ENCODE assay signal across 14 cellular contexts in the genomic region with DNA sequence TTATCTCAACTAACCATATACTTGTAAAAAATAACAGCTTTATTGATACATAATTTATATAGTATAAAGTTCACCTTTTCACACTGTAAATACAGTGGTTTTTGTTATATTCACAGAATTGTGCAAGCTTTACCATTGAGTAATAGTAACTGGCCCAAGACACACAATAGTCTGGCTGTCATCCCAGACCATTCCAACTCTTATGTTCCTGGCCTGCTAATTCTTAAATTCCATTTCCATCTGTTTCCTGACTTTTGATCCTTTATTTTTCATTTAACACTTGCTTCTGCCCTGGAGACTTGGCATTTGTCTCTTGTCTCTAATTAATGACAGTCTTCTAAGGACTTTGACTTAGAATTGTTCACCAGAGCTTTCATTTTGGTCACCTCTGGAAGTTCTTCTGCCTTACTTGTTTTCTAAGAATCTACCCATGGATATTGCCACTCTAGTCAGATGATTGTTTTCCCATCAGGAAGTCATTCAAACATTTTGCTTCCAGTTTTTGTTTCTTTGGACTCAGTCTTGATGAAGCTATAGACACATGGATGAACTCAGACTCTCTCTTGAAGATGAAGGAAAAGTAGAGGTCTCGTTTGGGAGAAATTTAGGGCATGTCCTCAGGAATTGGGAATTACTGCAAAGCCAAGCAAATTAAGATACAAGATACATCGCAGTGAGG. TPM values are rescaled to one million over a fixed set of nuclear protein-coding genes. Genes with fewer than 3 reads are reported as not detected.
DNase-seq lines count a peak whose midpoint lies in the region; ATAC-seq and TF ChIP-seq lines count a peak whose summit lies in the region.
"Had no signal": no experiment of that assay in that cellular context is flagged by ENCODE, and none has a peak within 500 bp of the region (broad histone marks: within the 10 kb centered on the region; RNA-seq: fewer than 3 reads in every experiment).

No MANE protein-coding gene starts in this region.

- no peak overlapping the region for H3K4me3 Mint-ChIP-seq in glutamatergic neuron (ENCODE audit: unreplicated experiment)
- H3K4me3 Mint-ChIP-seq: CD4-positive, alpha-beta memory T cell; stimulated activated naive B cell treated with anti-CD40 and anti-IgM and Interleukin-4, amounts not matched to agents 10 μg/mL and 1 μg/mL and 100 μg/mL, for 72 hours had no signal

- H3K27me3 ChIP-seq in body of pancreas = no peaks in the 10 kb centered on the region
- peaks cover 0 to 4% (median 0%) of the 10 kb centered on the region in 7 donors for H3K27me3 ChIP-seq in heart right ventricle
- no peaks in the 10 kb centered on the region for H3K27me3 ChIP-seq in gastrocnemius medialis

- ATAC-seq in body of pancreas (peak; percentile 60), heart right ventricle (peak in 7 of 8 donors; percentile 60 to 83 (median 79)), gastrocnemius medialis (peak; percentile 64 to 65), GM21515 (IDR thresholded peaks at IDR 0.05; ENCODE audit: unreplicated experiment) (no peak), GM21390 (IDR thresholded peaks at IDR 0.05; ENCODE audit: unreplicated experiment) (no peak)
- ATAC-seq: mucosa of descending colon; stimulated activated naive B cell treated with anti-CD40 and anti-IgM and Interleukin-4, amounts not matched to agents 10 μg/mL and 1 μg/mL and 100 μg/mL, for 72 hours had no signal

- H3K9me3 Mint-ChIP-seq in glutamatergic neuron (ENCODE audit: unreplicated experiment) = no peaks in the 10 kb centered on the region
- H3K9me3 Mint-ChIP-seq: stimulated activated naive B cell treated with anti-CD40 and anti-IgM and Interleukin-4, amounts not matched to agents 10 μg/mL and 1 μg/mL and 100 μg/mL, for 72 hours had no signal

- H3K9me3 ChIP-seq in body of pancreas = no peaks in the 10 kb centered on the region
- no peaks in the 10 kb centered on the region for H3K9me3 ChIP-seq in heart right ventricle
- no peaks in the 10 kb centered on the region for H3K9me3 ChIP-seq in gastrocnemius medialis
- H3K9me3 ChIP-seq: mucosa of descending colon had no signal

- H3K4me1 ChIP-seq in body of pancreas (no peaks in the 10 kb centered on the region), heart right ventricle (peaks cover 0 to 35% (median 14%) of the 10 kb centered on the region in 9 donors), gastrocnemius medialis (no peaks in the 10 kb centered on the region)

- no peaks in the 10 kb centered on the region for H3K4me1 Mint-ChIP-seq in glutamatergic neuron (ENCODE audit: low read depth, unreplicated experiment)
- H3K4me1 Mint-ChIP-seq: CD4-positive, alpha-beta memory T cell; stimulated activated naive B cell treated with anti-CD40 and anti-IgM and Interleukin-4, amounts not matched to agents 10 μg/mL and 1 μg/mL and 100 μg/mL, for 72 hours had no signal

- H3K4me3 ChIP-seq in body of pancreas (no peak overlapping the region), heart right ventricle (no peak overlapping the region), gastrocnemius medialis (no peak overlapping the region)
- H3K4me3 ChIP-seq: mucosa of descending colon had no signal

- no peak overlapping the region for H3K27ac Mint-ChIP-seq in glutamatergic neuron (ENCODE audit: unreplicated experiment)
- H3K27ac Mint-ChIP-seq: CD4-positive, alpha-beta memory T cell; stimulated activated naive B cell treated with anti-CD40 and anti-IgM and Interleukin-4, amounts not matched to agents 10 μg/mL and 1 μg/mL and 100 μg/mL, for 72 hours had no signal

- intact Hi-C loops in body of pancreas (cut with DNase I) = no loop called here
- intact Hi-C loops in heart right ventricle (cut with DNase I) = loop anchor here in 2 of 10 donors (1.0 to 2.0 kb wide), 2 partner anchors 30 to 55 kb away; no protein-coding TSS in a partner anchor
- intact Hi-C loops in gastrocnemius medialis (cut with DNase I; ENCODE audit: low total_unique reads) = no loop called here

- TF ChIP-seq CTCF in body of pancreas (IDR thresholded peaks at IDR 0.05) (no peak), heart right ventricle (IDR thresholded peaks at IDR 0.05) (no peak), gastrocnemius medialis (IDR thresholded peaks at IDR 0.05 in 4 of 5, conservative IDR thresholded peaks at IDR 0.05 in 1 of 5) (no peak), glutamatergic neuron (IDR thresholded peaks at IDR 0.05; ENCODE audit: partially characterized antibody, unreplicated experiment) (no peak)

- H3K27me3 Mint-ChIP-seq in glutamatergic neuron (ENCODE audit: unreplicated experiment) = no peaks in the 10 kb centered on the region
- H3K27me3 Mint-ChIP-seq: CD4-positive, alpha-beta memory T cell; stimulated activated naive B cell treated with anti-CD40 and anti-IgM and Interleukin-4, amounts not matched to agents 10 μg/mL and 1 μg/mL and 100 μg/mL, for 72 hours had no signal

- WGBS in body of pancreas, 2 donors = 88 to 93% methylated on average over 2 of the region's 2 CpGs
- 64 to 67% methylated on average over 2 of the region's 2 CpGs for WGBS in heart right ventricle, 2 donors

- H3K27ac ChIP-seq in body of pancreas (no peak overlapping the region), heart right ventricle (peak overlapping the region in 4 of 10 donors; percentile 7 to 38 (median 30)), gastrocnemius medialis (no peak overlapping the region)

- DNase-seq in ELR (ENCODE audit: low read depth) (peak; percentile 15), body of pancreas (peak in 2 of 4 donors; percentile 12 to 25), heart right ventricle (peak in 1 of 2 donors; percentile 50), gastrocnemius medialis (no peak), NCI-H1436 treated with DMSO at 0.1 percent for 48 hours (lab: John Stamatoyannopoulos, UW) (no peak), glutamatergic neuron (no peak)
- DNase-seq: activated CD4-positive, alpha-beta T cell treated with anti-CD3 and anti-CD28 coated beads for 1 hour; activated naive CD4-positive, alpha-beta T cell treated with anti-CD3 and anti-CD28 coated beads, Interleukin-2, amount 50 U/mL, for 16 hours; CD4-positive, alpha-beta memory T cell; erythroblast; mucosa of descending colon; stimulated activated naive B cell treated with anti-CD40 and anti-IgM and Interleukin-4, amounts not matched to agents 10 μg/mL and 1 μg/mL and 100 μg/mL, for 72 hours had no signal

- no peaks in the 10 kb centered on the region for H3K36me3 ChIP-seq in body of pancreas (replicated peaks in 1 of 2; ENCODE audit: insufficient read depth in 1 of 2, low read depth in 2 of 2)
- no peaks in the 10 kb centered on the region for H3K36me3 ChIP-seq in heart right ventricle
- H3K36me3 ChIP-seq in gastrocnemius medialis = no peaks in the 10 kb centered on the region

- H3K36me3 Mint-ChIP-seq in glutamatergic neuron (ENCODE audit: unreplicated experiment) = no peaks in the 10 kb centered on the region
- H3K36me3 Mint-ChIP-seq: CD4-positive, alpha-beta memory T cell; stimulated activated naive B cell treated with anti-CD40 and anti-IgM and Interleukin-4, amounts not matched to agents 10 μg/mL and 1 μg/mL and 100 μg/mL, for 72 hours had no signal

- TF ChIP-seq POLR2A in body of pancreas (IDR thresholded peaks at IDR 0.05) (no peak), gastrocnemius medialis (IDR thresholded peaks at IDR 0.05) (no peak)

- in situ Hi-C loops in gastrocnemius medialis (cut with MboI; ENCODE audit: low sequenced_read_pairs in 4 of 4) = no loop called here

RNA-seq across cellular contexts. Expression of gene PLSCR4, which starts 27.2 kb away (rescaled TPM):
- 10 to 100 TPM; 19.4 to 28.5 TPM for total RNA-seq in body of pancreas
- 10 to 100 TPM in 6 of 10 donors, 1 to 10 TPM in 4; 8.1 to 16.4 (median 12.0) TPM for total RNA-seq in heart right ventricle
- 1 to 10 TPM; 4.6 to 9.5 TPM for polyA plus RNA-seq in heart right ventricle
- 10 to 100 TPM in 2 of 4 donors, 1 to 10 TPM in 2; 6.3 to 16.8 (median 9.5) TPM for total RNA-seq in gastrocnemius medialis
- total RNA-seq in glutamatergic neuron (ENCODE audit: unreplicated experiment) = not detected
- total RNA-seq: CD4-positive, alpha-beta memory T cell had no signal
- polyA plus RNA-seq: CD4-positive, alpha-beta memory T cell had no signal

Comparison
In these comparisons a context has a peak if more than half of its experiments do, and no peak if none do; other contexts are left out.
1. ATAC-seq: peak in body of pancreas (single experiment), heart right ventricle (7 of 8) and gastrocnemius medialis (2 of 2); none in GM21515 (single experiment) and GM21390 (single experiment).